8 cellular contexts compared by ENCODE assay signal in the genomic region with DNA sequence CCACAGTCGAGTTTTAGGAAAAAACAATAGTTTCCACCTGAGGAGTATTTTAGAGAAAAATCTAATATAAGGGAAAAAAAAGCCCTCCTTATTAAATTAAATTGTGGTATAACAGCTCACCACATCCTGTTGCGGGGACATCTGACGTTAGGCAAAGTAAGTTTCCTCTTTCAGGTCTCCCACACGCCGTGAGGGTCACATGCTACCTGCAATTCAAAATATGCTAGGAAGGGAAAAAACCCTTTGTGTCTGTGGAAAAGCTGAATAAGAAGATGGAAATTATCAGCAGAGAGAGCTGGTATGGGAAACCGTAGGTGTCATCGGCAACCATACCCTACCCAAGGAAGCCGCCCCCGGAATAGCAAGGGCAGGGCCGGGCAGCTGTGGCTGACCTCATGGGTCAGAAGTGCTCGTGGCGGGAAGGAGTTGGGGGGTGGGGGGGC.
A peak's percentile ranks its signal among the peaks of the same experiment; 100 is the strongest.
DNase-seq lines count a peak whose midpoint lies in the region; ATAC-seq and TF ChIP-seq lines count a peak whose summit lies in the region.

No MANE protein-coding gene starts in this region.

- peaks cover 7% of the 10 kb centered on the region for H3K4me1 ChIP-seq in prostate gland (replicated peaks)

- H3K27me3 ChIP-seq in prostate gland (replicated peaks; ENCODE audit: insufficient read depth): no peaks in the 10 kb centered on the region

- H3K4me3 Mint-ChIP-seq in dendritic cell treated with granulocyte-macrophage colony-stimulating factor and Interleukin-4, amounts not matched to agents 40 ng/mL and 50 ng/mL, for 4 days: no peak overlapping the region

- 88% methylated on average over 12 of the region's 12 CpGs for WGBS in prostate gland

- no peaks in the 10 kb centered on the region for H3K9me3 ChIP-seq in prostate gland

- TF ChIP-seq CTCF in prostate gland (IDR thresholded peaks at IDR 0.05): no peak

- H3K27ac ChIP-seq in prostate gland: no peak overlapping the region

- H3K36me3 ChIP-seq in prostate gland: no peaks in the 10 kb centered on the region

- DNase-seq in T-helper 22 cell (ENCODE audit: low read depth): peak; percentile 70
- peak; percentile 64 to 66 for DNase-seq in stimulated activated CD8-positive, alpha-beta memory T cell treated with anti-CD3 and anti-CD28 coated beads, Interleukin-2, amount 100 ng/mL, for 48 hours (ENCODE audit: low read depth in 2 of 2)
- no peak for DNase-seq in NCI-H2196 treated with DMSO at 0.1 percent for 48 hours (lab: John Stamatoyannopoulos, UW; ENCODE audit: unreplicated experiment)
- no peak for DNase-seq in prostate gland (ENCODE audit: low spot score)
- DNase-seq in D341Med (ENCODE audit: low spot score): no peak

- no peaks in the 10 kb centered on the region for H3K9me3 Mint-ChIP-seq in dendritic cell treated with granulocyte-macrophage colony-stimulating factor and Interleukin-4, amounts not matched to agents 40 ng/mL and 50 ng/mL, for 4 days

- intact Hi-C loops in dendritic cell treated with granulocyte-macrophage colony-stimulating factor and Interleukin-4, amounts not matched to agents 40 ng/mL and 50 ng/mL, for 4 days (cut with micrococcal nuclease): no loop called here
- intact Hi-C loops in prostate gland (cut with DNase I): no loop called here

- TF ChIP-seq POLR2A in prostate gland (IDR thresholded peaks at IDR 0.05): no peak

- peak; percentile 60 for ATAC-seq in GM19023 (IDR thresholded peaks at IDR 0.05; ENCODE audit: unreplicated experiment)
- ATAC-seq in HG03045 (IDR thresholded peaks at IDR 0.05; ENCODE audit: unreplicated experiment): peak; percentile 67

- H3K4me3 ChIP-seq in prostate gland: no peak overlapping the region

- peaks cover 33% of the 10 kb centered on the region for H3K36me3 Mint-ChIP-seq in dendritic cell treated with granulocyte-macrophage colony-stimulating factor and Interleukin-4, amounts not matched to agents 40 ng/mL and 50 ng/mL, for 4 days (ENCODE audit: low read depth)

- peaks cover 48% of the 10 kb centered on the region for H3K27me3 Mint-ChIP-seq in dendritic cell treated with granulocyte-macrophage colony-stimulating factor and Interleukin-4, amounts not matched to agents 40 ng/mL and 50 ng/mL, for 4 days

- H3K4me1 Mint-ChIP-seq in dendritic cell treated with granulocyte-macrophage colony-stimulating factor and Interleukin-4, amounts not matched to agents 40 ng/mL and 50 ng/mL, for 4 days (ENCODE audit: low read depth): peaks cover 50% of the 10 kb centered on the region

- peak overlapping the region; percentile 58 for H3K27ac Mint-ChIP-seq in dendritic cell treated with granulocyte-macrophage colony-stimulating factor and Interleukin-4, amounts not matched to agents 40 ng/mL and 50 ng/mL, for 4 days

Comparison
In these comparisons a context has a peak if more than half of its experiments do, and no peak if none do; other contexts are left out.
1. DNase-seq: peak in T-helper 22 cell (single experiment) and stimulated activated CD8-positive, alpha-beta memory T cell treated with anti-CD3 and anti-CD28 coated beads, Interleukin-2, amount 100 ng/mL, for 48 hours (2 of 2); none in NCI-H2196 treated with DMSO at 0.1 percent for 48 hours (single experiment), prostate gland (single experiment) and D341Med (single experiment).